ENCODE assay signal across 1 cellular context in the genomic region with DNA sequence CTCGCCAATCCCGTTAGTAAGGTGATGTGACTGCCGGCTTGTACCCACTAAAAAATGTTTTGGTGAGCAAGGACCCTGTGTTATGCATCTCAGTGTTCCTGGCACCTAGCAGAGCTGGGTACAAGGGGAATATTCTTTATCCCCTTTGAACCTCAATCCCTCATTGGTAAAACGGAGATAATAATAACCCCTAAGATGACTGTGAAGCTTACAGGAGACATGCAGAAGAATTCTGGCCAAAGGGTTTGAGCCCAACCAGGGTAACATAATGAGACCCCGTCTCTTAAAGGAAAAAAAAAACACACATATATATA.
TF ChIP-seq lines count a peak whose summit lies in the region.

No MANE protein-coding gene starts in this region.

TF ChIP-seq in HepG2, 621 proteins besides CTCF, POLR2A, EP300 and RAD21 (continued from another document and continues in another):
- TF ChIP-seq, protein P1, sequence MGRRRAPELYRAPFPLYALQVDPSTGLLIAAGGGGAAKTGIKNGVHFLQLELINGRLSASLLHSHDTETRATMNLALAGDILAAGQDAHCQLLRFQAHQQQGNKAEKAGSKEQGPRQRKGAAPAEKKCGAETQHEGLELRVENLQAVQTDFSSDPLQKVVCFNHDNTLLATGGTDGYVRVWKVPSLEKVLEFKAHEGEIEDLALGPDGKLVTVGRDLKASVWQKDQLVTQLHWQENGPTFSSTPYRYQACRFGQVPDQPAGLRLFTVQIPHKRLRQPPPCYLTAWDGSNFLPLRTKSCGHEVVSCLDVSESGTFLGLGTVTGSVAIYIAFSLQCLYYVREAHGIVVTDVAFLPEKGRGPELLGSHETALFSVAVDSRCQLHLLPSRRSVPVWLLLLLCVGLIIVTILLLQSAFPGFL (CRISPR knock-in tag; IDR thresholded peaks at IDR 0.05) = no peak
- TF ChIP-seq BORCS8-MEF2B (CRISPR knock-in tag; IDR thresholded peaks at IDR 0.05) (peak; percentile 15; the same call in 1 of the 2 replicates), ZIK1 (CRISPR knock-in tag; IDR thresholded peaks at IDR 0.05; ENCODE audit: borderline replicate concordance, low read depth) (no peak), SRSF9 (IDR thresholded peaks at IDR 0.05; ENCODE audit: borderline replicate concordance, insufficient read depth, low read depth, low read length, poor library complexity, severe bottlenecking) (no peak), ZNF775 (CRISPR knock-in tag; IDR thresholded peaks at IDR 0.05; ENCODE audit: borderline replicate concordance) (no peak), TAF15 (IDR thresholded peaks at IDR 0.05; ENCODE audit: low read depth, low read length, poor library complexity, severe bottlenecking) (no peak), FOSL2 (CRISPR knock-in tag; IDR thresholded peaks at IDR 0.05) (no peak), RARG (CRISPR knock-in tag; IDR thresholded peaks at IDR 0.05; ENCODE audit: low read depth) (no peak), GABPA (IDR thresholded peaks at IDR 0.05; ENCODE audit: low read depth, low read length) (no peak), GABPA (CRISPR knock-in tag; IDR thresholded peaks at IDR 0.05; ENCODE audit: low read depth) (no peak), ZC3H4 (CRISPR knock-in tag; IDR thresholded peaks at IDR 0.05; ENCODE audit: borderline replicate concordance) (0 out of 2 replicates have a peak, but pooled peaks have one; percentile 24), SATB2 (CRISPR knock-in tag; IDR thresholded peaks at IDR 0.05) (no peak), ZNF484 (CRISPR knock-in tag; IDR thresholded peaks at IDR 0.05; ENCODE audit: borderline replicate concordance, low read depth) (no peak), TBX2 (CRISPR knock-in tag; IDR thresholded peaks at IDR 0.05; ENCODE audit: borderline replicate concordance) (peak; percentile 35; the same call in 1 of the 2 replicates), GABPB1 (CRISPR knock-in tag; IDR thresholded peaks at IDR 0.05) (0 out of 2 replicates have a peak, but pooled peaks have one; percentile 1), SNAPC2 (CRISPR knock-in tag; IDR thresholded peaks at IDR 0.05) (0 out of 2 replicates have a peak, but pooled peaks have one; percentile 61), MAFG (CRISPR knock-in tag; IDR thresholded peaks at IDR 0.05) (no peak), ZNF720 (CRISPR knock-in tag; IDR thresholded peaks at IDR 0.05) (no peak), HNF4G (IDR thresholded peaks at IDR 0.05; ENCODE audit: borderline replicate concordance, low read depth, low read length) (no peak), HNF4G (CRISPR knock-in tag; IDR thresholded peaks at IDR 0.05; ENCODE audit: borderline replicate concordance, low read depth) (no peak), ZNF790 (CRISPR knock-in tag; IDR thresholded peaks at IDR 0.05; ENCODE audit: borderline replicate concordance) (no peak), ZNF891 (CRISPR knock-in tag; IDR thresholded peaks at IDR 0.05) (no peak), ZNF883 (CRISPR knock-in tag; IDR thresholded peaks at IDR 0.05; ENCODE audit: not compliant biosample characterization) (no peak), ZNF644 (CRISPR knock-in tag; IDR thresholded peaks at IDR 0.05; ENCODE audit: low read depth) (no peak), NR2C2 (CRISPR knock-in tag; IDR thresholded peaks at IDR 0.05; ENCODE audit: borderline replicate concordance) (no peak), REPIN1 (CRISPR knock-in tag; IDR thresholded peaks at IDR 0.05; ENCODE audit: borderline replicate concordance, low read depth) (0 out of 2 replicates have a peak, but pooled peaks have one; percentile 55), PPARG (CRISPR knock-in tag; conservative IDR thresholded peaks at IDR 0.05) (no peak), RBM39 (IDR thresholded peaks at IDR 0.05; ENCODE audit: low read depth, low read length, poor library complexity, severe bottlenecking) (no peak), U2AF1 (optimal IDR thresholded peaks at IDR 0.05; ENCODE audit: low read depth, low read length) (no peak), GATAD2A (CRISPR knock-in tag; IDR thresholded peaks at IDR 0.05) (0 out of 2 replicates have a peak, but pooled peaks have one; percentile 18), ZNF124 (CRISPR knock-in tag; IDR thresholded peaks at IDR 0.05) (0 out of 2 replicates have a peak, but pooled peaks have one; percentile 37), TSC22D2 (CRISPR knock-in tag; IDR thresholded peaks at IDR 0.05; ENCODE audit: borderline replicate concordance) (no peak), HMGA1 (CRISPR knock-in tag; conservative IDR thresholded peaks at IDR 0.05) (no peak), ZNF333 (CRISPR knock-in tag; IDR thresholded peaks at IDR 0.05; ENCODE audit: borderline replicate concordance) (no peak), ZNF367 (CRISPR knock-in tag; IDR thresholded peaks at IDR 0.05; ENCODE audit: borderline replicate concordance) (no peak), ZBTB8A (CRISPR knock-in tag; IDR thresholded peaks at IDR 0.05; ENCODE audit: borderline replicate concordance, low read depth) (0 out of 2 replicates have a peak, but pooled peaks have one; percentile 25), TARDBP (CRISPR knock-in tag; IDR thresholded peaks at IDR 0.05) (0 out of 2 replicates have a peak, but pooled peaks have one; percentile 19), SMAD9 (CRISPR knock-in tag; IDR thresholded peaks at IDR 0.05) (no peak), KDM5A (IDR thresholded peaks at IDR 0.05; ENCODE audit: borderline replicate concordance, low read length) (peak; percentile 38; the same call in 1 of the 2 replicates), NFIB (CRISPR knock-in tag; IDR thresholded peaks at IDR 0.05; ENCODE audit: borderline replicate concordance) (no peak), FOXC1 (CRISPR knock-in tag; IDR thresholded peaks at IDR 0.05; ENCODE audit: borderline replicate concordance) (peak; percentile 59; the same call in 1 of the 2 replicates)
- TF ChIP-seq, protein P2, sequence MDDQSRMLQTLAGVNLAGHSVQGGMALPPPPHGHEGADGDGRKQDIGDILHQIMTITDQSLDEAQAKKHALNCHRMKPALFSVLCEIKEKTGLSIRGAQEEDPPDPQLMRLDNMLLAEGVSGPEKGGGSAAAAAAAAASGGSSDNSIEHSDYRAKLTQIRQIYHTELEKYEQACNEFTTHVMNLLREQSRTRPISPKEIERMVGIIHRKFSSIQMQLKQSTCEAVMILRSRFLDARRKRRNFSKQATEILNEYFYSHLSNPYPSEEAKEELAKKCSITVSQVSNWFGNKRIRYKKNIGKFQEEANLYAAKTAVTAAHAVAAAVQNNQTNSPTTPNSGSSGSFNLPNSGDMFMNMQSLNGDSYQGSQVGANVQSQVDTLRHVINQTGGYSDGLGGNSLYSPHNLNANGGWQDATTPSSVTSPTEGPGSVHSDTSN (CRISPR knock-in tag; IDR thresholded peaks at IDR 0.05; ENCODE audit: borderline replicate concordance) = no peak
- TF ChIP-seq, protein P3, sequence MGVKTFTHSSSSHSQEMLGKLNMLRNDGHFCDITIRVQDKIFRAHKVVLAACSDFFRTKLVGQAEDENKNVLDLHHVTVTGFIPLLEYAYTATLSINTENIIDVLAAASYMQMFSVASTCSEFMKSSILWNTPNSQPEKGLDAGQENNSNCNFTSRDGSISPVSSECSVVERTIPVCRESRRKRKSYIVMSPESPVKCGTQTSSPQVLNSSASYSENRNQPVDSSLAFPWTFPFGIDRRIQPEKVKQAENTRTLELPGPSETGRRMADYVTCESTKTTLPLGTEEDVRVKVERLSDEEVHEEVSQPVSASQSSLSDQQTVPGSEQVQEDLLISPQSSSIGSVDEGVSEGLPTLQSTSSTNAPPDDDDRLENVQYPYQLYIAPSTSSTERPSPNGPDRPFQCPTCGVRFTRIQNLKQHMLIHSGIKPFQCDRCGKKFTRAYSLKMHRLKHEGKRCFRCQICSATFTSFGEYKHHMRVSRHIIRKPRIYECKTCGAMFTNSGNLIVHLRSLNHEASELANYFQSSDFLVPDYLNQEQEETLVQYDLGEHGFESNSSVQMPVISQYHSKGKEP (CRISPR knock-in tag; IDR thresholded peaks at IDR 0.05) = no peak
- TF ChIP-seq, protein P4, sequence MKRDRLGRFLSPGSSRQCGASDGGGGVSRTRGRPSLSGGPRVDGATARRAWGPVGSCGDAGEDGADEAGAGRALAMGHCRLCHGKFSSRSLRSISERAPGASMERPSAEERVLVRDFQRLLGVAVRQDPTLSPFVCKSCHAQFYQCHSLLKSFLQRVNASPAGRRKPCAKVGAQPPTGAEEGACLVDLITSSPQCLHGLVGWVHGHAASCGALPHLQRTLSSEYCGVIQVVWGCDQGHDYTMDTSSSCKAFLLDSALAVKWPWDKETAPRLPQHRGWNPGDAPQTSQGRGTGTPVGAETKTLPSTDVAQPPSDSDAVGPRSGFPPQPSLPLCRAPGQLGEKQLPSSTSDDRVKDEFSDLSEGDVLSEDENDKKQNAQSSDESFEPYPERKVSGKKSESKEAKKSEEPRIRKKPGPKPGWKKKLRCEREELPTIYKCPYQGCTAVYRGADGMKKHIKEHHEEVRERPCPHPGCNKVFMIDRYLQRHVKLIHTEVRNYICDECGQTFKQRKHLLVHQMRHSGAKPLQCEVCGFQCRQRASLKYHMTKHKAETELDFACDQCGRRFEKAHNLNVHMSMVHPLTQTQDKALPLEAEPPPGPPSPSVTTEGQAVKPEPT (CRISPR knock-in tag; IDR thresholded peaks at IDR 0.05; ENCODE audit: low read depth) = no peak
- TF ChIP-seq, protein P5, sequence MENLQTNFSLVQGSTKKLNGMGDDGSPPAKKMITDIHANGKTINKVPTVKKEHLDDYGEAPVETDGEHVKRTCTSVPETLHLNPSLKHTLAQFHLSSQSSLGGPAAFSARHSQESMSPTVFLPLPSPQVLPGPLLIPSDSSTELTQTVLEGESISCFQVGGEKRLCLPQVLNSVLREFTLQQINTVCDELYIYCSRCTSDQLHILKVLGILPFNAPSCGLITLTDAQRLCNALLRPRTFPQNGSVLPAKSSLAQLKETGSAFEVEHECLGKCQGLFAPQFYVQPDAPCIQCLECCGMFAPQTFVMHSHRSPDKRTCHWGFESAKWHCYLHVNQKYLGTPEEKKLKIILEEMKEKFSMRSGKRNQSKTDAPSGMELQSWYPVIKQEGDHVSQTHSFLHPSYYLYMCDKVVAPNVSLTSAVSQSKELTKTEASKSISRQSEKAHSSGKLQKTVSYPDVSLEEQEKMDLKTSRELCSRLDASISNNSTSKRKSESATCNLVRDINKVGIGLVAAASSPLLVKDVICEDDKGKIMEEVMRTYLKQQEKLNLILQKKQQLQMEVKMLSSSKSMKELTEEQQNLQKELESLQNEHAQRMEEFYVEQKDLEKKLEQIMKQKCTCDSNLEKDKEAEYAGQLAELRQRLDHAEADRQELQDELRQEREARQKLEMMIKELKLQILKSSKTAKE (CRISPR knock-in tag; IDR thresholded peaks at IDR 0.05; ENCODE audit: borderline replicate concordance) = no peak
- TF ChIP-seq, protein P6, sequence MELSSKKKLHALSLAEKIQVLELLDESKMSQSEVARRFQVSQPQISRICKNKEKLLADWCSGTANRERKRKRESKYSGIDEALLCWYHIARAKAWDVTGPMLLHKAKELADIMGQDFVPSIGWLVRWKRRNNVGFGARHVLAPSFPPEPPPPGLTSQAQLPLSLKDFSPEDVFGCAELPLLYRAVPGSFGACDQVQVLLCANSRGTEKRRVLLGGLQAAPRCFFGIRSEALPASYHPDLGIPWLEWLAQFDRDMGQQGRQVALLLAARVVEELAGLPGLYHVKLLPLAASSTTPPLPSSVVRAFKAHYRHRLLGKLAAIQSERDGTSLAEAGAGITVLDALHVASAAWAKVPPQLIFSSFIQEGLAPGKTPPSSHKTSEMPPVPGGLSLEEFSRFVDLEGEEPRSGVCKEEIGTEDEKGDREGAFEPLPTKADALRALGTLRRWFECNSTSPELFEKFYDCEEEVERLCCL (CRISPR knock-in tag; IDR thresholded peaks at IDR 0.05; ENCODE audit: borderline replicate concordance) = no peak
- TF ChIP-seq, protein P7, sequence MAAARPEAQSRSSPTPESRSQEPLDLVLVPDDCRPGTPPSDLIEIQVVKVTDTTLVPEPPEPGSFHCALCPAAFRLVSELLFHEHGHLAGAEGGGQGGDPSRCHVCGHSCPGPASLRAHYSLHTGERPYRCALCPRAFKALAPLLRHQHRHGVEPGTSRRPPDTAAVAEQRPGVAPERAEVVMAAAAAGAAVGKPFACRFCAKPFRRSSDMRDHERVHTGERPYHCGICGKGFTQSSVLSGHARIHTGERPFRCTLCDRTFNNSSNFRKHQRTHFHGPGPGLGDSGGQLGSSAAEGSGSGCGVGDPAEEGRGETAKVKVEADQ (CRISPR knock-in tag; IDR thresholded peaks at IDR 0.05; ENCODE audit: borderline replicate concordance) = no peak
- TF ChIP-seq, protein P8, sequence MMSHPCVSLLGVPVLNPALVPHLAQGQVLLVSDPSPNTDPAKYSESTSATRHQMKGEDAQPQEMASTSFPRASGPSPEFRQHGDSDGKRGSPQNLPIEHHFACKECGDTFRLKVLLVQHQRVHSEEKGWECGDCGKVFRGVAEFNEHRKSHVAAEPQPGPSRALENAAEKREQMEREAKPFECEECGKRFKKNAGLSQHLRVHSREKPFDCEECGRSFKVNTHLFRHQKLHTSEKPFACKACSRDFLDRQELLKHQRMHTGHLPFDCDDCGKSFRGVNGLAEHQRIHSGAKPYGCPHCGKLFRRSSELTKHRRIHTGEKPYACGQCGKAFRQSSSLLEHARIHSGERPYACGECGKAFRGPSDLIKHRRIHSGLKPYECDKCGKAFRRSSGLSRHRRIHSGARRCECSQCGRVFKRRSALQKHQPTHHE (CRISPR knock-in tag; IDR thresholded peaks at IDR 0.05; ENCODE audit: borderline replicate concordance) = no peak
- TF ChIP-seq, protein P9, sequence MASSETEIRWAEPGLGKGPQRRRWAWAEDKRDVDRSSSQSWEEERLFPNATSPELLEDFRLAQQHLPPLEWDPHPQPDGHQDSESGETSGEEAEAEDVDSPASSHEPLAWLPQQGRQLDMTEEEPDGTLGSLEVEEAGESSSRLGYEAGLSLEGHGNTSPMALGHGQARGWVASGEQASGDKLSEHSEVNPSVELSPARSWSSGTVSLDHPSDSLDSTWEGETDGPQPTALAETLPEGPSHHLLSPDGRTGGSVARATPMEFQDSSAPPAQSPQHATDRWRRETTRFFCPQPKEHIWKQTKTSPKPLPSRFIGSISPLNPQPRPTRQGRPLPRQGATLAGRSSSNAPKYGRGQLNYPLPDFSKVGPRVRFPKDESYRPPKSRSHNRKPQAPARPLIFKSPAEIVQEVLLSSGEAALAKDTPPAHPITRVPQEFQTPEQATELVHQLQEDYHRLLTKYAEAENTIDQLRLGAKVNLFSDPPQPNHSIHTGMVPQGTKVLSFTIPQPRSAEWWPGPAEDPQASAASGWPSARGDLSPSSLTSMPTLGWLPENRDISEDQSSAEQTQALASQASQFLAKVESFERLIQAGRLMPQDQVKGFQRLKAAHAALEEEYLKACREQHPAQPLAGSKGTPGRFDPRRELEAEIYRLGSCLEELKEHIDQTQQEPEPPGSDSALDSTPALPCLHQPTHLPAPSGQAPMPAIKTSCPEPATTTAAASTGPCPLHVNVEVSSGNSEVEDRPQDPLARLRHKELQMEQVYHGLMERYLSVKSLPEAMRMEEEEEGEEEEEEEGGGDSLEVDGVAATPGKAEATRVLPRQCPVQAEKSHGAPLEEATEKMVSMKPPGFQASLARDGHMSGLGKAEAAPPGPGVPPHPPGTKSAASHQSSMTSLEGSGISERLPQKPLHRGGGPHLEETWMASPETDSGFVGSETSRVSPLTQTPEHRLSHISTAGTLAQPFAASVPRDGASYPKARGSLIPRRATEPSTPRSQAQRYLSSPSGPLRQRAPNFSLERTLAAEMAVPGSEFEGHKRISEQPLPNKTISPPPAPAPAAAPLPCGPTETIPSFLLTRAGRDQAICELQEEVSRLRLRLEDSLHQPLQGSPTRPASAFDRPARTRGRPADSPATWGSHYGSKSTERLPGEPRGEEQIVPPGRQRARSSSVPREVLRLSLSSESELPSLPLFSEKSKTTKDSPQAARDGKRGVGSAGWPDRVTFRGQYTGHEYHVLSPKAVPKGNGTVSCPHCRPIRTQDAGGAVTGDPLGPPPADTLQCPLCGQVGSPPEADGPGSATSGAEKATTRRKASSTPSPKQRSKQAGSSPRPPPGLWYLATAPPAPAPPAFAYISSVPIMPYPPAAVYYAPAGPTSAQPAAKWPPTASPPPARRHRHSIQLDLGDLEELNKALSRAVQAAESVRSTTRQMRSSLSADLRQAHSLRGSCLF (CRISPR knock-in tag; IDR thresholded peaks at IDR 0.05; ENCODE audit: borderline replicate concordance) = no peak
